In genomic region chr15:66233487-66234415, GRCh38 we compare ENCODE assay signal across 1 cellular context.
A peak's percentile ranks its signal among the peaks of the same experiment; 100 is the strongest.
TF ChIP-seq lines count a peak whose summit lies in the region.

No MANE protein-coding gene starts in this region.

TF ChIP-seq in K562, 482 proteins besides CTCF, POLR2A, EP300 and RAD21 (continued from another document and continues in another):
- TF ChIP-seq POLR3G (IDR thresholded peaks at IDR 0.05; ENCODE audit: extremely low read depth, insufficient read length, insufficient replicate concordance) (no peak), U2AF2 (optimal IDR thresholded peaks at IDR 0.05; ENCODE audit: low read depth, low read length) (no peak), RERE (CRISPR knock-in tag; IDR thresholded peaks at IDR 0.05; ENCODE audit: borderline replicate concordance) (no peak), ZNF778 (CRISPR knock-in tag; IDR thresholded peaks at IDR 0.05) (no peak), ZNF551 (CRISPR knock-in tag; IDR thresholded peaks at IDR 0.05) (no peak), ZBTB12 (CRISPR knock-in tag; IDR thresholded peaks at IDR 0.05) (no peak), TFE3 (CRISPR knock-in tag; IDR thresholded peaks at IDR 0.05) (no peak), ARID3A (IDR thresholded peaks at IDR 0.05; ENCODE audit: borderline replicate concordance, low read depth, low read length) (no peak), ZNF124 (CRISPR knock-in tag; IDR thresholded peaks at IDR 0.05) (no peak), TSHZ1 (CRISPR knock-in tag; IDR thresholded peaks at IDR 0.05) (no peak), ZNF507 (tag; conservative IDR thresholded peaks at IDR 0.05) (no peak), HNRNPH1 (optimal IDR thresholded peaks at IDR 0.05; ENCODE audit: low read depth, low read length) (no peak), NR3C1 (CRISPR knock-in tag; IDR thresholded peaks at IDR 0.05) (no peak), ZNF354B (CRISPR knock-in tag; IDR thresholded peaks at IDR 0.05) (no peak), ARID1B (IDR thresholded peaks at IDR 0.05) (peak; percentile 18; the same call in 1 of the 2 replicates), ARID3B (CRISPR knock-in tag; IDR thresholded peaks at IDR 0.05; ENCODE audit: borderline replicate concordance) (no peak), RBM39 (optimal IDR thresholded peaks at IDR 0.05; ENCODE audit: low read depth, low read length) (no peak), EHMT2 (IDR thresholded peaks at IDR 0.05) (peak; percentile 26; the same call in 1 of the 2 replicates), IRF1 (CRISPR knock-in tag; IDR thresholded peaks at IDR 0.05; ENCODE audit: borderline replicate concordance) (no peak), ZNF77 (CRISPR knock-in tag; IDR thresholded peaks at IDR 0.05) (no peak), MTF1 (CRISPR knock-in tag; IDR thresholded peaks at IDR 0.05; ENCODE audit: borderline replicate concordance) (no peak), GTF3C2 (IDR thresholded peaks at IDR 0.05; ENCODE audit: borderline replicate concordance, extremely low read depth, insufficient read length) (no peak), PTBP1 (IDR thresholded peaks at IDR 0.05; ENCODE audit: low read depth, low read length) (no peak), TCF7 (IDR thresholded peaks at IDR 0.05; ENCODE audit: borderline replicate concordance) (no peak), E2F5 (CRISPR knock-in tag; IDR thresholded peaks at IDR 0.05) (no peak), FOSL1 (tag; conservative IDR thresholded peaks at IDR 0.05) (peak; percentile 73), TAF7 (tag; IDR thresholded peaks at IDR 0.05) (0 out of 2 replicates have a peak, but pooled peaks have one; percentile 14), HIVEP1 (CRISPR knock-in tag; IDR thresholded peaks at IDR 0.05) (no peak), HINFP (tag; conservative IDR thresholded peaks at IDR 0.05; ENCODE audit: low read depth) (0 out of 2 replicates have a peak, but pooled peaks have one; percentile 55), TRIM25 (IDR thresholded peaks at IDR 0.05; ENCODE audit: borderline replicate concordance) (no peak), ZNF561 (CRISPR knock-in tag; conservative IDR thresholded peaks at IDR 0.05) (no peak), PURB (CRISPR knock-in tag; IDR thresholded peaks at IDR 0.05; ENCODE audit: low read depth) (no peak), SP1 (CRISPR knock-in tag; IDR thresholded peaks at IDR 0.05) (no peak)
